In genomic region chr2:108169982-108170625, GRCh38 we compare ENCODE assay signal across 1 cellular context.
TF ChIP-seq lines count a peak whose summit lies in the region.

No MANE protein-coding gene starts in this region.

TF ChIP-seq in K562, 482 proteins besides CTCF, POLR2A, EP300 and RAD21 (continued from another document):
- TF ChIP-seq, protein P1, sequence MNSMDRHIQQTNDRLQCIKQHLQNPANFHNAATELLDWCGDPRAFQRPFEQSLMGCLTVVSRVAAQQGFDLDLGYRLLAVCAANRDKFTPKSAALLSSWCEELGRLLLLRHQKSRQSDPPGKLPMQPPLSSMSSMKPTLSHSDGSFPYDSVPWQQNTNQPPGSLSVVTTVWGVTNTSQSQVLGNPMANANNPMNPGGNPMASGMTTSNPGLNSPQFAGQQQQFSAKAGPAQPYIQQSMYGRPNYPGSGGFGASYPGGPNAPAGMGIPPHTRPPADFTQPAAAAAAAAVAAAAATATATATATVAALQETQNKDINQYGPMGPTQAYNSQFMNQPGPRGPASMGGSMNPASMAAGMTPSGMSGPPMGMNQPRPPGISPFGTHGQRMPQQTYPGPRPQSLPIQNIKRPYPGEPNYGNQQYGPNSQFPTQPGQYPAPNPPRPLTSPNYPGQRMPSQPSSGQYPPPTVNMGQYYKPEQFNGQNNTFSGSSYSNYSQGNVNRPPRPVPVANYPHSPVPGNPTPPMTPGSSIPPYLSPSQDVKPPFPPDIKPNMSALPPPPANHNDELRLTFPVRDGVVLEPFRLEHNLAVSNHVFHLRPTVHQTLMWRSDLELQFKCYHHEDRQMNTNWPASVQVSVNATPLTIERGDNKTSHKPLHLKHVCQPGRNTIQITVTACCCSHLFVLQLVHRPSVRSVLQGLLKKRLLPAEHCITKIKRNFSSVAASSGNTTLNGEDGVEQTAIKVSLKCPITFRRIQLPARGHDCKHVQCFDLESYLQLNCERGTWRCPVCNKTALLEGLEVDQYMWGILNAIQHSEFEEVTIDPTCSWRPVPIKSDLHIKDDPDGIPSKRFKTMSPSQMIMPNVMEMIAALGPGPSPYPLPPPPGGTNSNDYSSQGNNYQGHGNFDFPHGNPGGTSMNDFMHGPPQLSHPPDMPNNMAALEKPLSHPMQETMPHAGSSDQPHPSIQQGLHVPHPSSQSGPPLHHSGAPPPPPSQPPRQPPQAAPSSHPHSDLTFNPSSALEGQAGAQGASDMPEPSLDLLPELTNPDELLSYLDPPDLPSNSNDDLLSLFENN (IDR thresholded peaks at IDR 0.05; ENCODE audit: low read depth in 2 of 2, low read length in 2 of 2): no peak
- TF ChIP-seq SRSF9 (IDR thresholded peaks at IDR 0.05; ENCODE audit: borderline replicate concordance, low read depth, low read length) (no peak), ARID3B (CRISPR knock-in tag; IDR thresholded peaks at IDR 0.05; ENCODE audit: borderline replicate concordance) (no peak), TCFL5 (CRISPR knock-in tag; conservative IDR thresholded peaks at IDR 0.05) (no peak), TCF7L2 (IDR thresholded peaks at IDR 0.05; ENCODE audit: low read depth, low read length) (no peak)
